13 cellular contexts compared by ENCODE assay signal in genomic region chr5:55923873-55924500, GRCh38.
DNase-seq lines count a peak whose midpoint lies in the region; ATAC-seq and TF ChIP-seq lines count a peak whose summit lies in the region.
"Had no signal": no experiment of that assay in that cellular context is flagged by ENCODE, and none has a peak within 500 bp of the region (broad histone marks: within the 10 kb centered on the region; RNA-seq: fewer than 3 reads in every experiment).

No MANE protein-coding gene starts in this region.

- no peak for TF ChIP-seq CTCF in Loucy (conservative IDR thresholded peaks at IDR 0.05; ENCODE audit: low read length)

- H3K27ac ChIP-seq in rectal smooth muscle tissue (ENCODE audit: low read depth, low read length): no peak overlapping the region
- H3K27ac ChIP-seq: ovary, vagina had no signal

- no peaks in the 10 kb centered on the region for H3K36me3 Mint-ChIP-seq in activated T-cell treated with anti-CD3 and anti-CD28 coated beads, Interleukin-2, amount 50 U/mL, for 4 hours (ENCODE audit: insufficient read depth)
- H3K36me3 Mint-ChIP-seq in dendritic cell treated with granulocyte-macrophage colony-stimulating factor and Interleukin-4, amounts not matched to agents 40 ng/mL and 50 ng/mL, for 4 days (ENCODE audit: low read depth): no peaks in the 10 kb centered on the region

- no peaks in the 10 kb centered on the region for H3K27me3 Mint-ChIP-seq in activated T-cell treated with anti-CD3 and anti-CD28 coated beads, Interleukin-2, amount 50 U/mL, for 4 hours (ENCODE audit: low read depth)
- peaks cover 13% of the 10 kb centered on the region for H3K27me3 Mint-ChIP-seq in dendritic cell treated with granulocyte-macrophage colony-stimulating factor and Interleukin-4, amounts not matched to agents 40 ng/mL and 50 ng/mL, for 4 days

- peak overlapping the region; percentile 60 for H3K4me2 ChIP-seq in Loucy (ENCODE audit: low read depth, low read length, poor library complexity, severe bottlenecking)

- H3K27me3 ChIP-seq in Loucy (ENCODE audit: insufficient read depth, low read length, poor library complexity, severe bottlenecking): no peaks in the 10 kb centered on the region
- no peaks in the 10 kb centered on the region for H3K27me3 ChIP-seq in rectal smooth muscle tissue (ENCODE audit: control insufficient read depth, insufficient read depth, low read length)
- H3K27me3 ChIP-seq: ovary, vagina had no signal

- H3K4me3 ChIP-seq in Loucy (ENCODE audit: low read length, poor library complexity, severe bottlenecking): peak overlapping the region; percentile 69
- peak overlapping the region; percentile 53 for H3K4me3 ChIP-seq in rectal smooth muscle tissue (ENCODE audit: low read length)
- H3K4me3 ChIP-seq: ovary had no signal

- peak overlapping the region; percentile 63; the same call in 1 of the 2 replicates for H2AFZ ChIP-seq in Loucy (ENCODE audit: low read length)

- H3F3A ChIP-seq in Loucy (ENCODE audit: low read depth): no peaks in the 10 kb centered on the region

- H3K9me3 ChIP-seq in Loucy (ENCODE audit: insufficient read depth, low read depth, low read length): no peaks in the 10 kb centered on the region
- H3K9me3 ChIP-seq: ovary, vagina had no signal

- no peak for DNase-seq in activated T-cell treated with anti-CD3 and anti-CD28 coated beads, Interleukin-2, amount 50 U/mL, for 4 hours
- DNase-seq in activated T-cell treated with anti-CD3 and anti-CD28 coated beads for 4 hours: no peak
- no peak for DNase-seq in NCI-H1417 (lab: John Stamatoyannopoulos, UW)
- DNase-seq: erythroblast, mammary epithelial cell, NCI-H510A, ovary had no signal

- H3K4me1 ChIP-seq in Loucy (ENCODE audit: insufficient read depth, low read length, poor library complexity, severe bottlenecking) (peaks cover 12% of the 10 kb centered on the region), rectal smooth muscle tissue (ENCODE audit: control insufficient read depth, insufficient read depth, low read length) (no peaks in the 10 kb centered on the region)
- H3K4me1 ChIP-seq: vagina had no signal

- H3K36me3 ChIP-seq in Loucy (ENCODE audit: insufficient read depth, low read length) (no peaks in the 10 kb centered on the region), rectal smooth muscle tissue (ENCODE audit: control insufficient read depth, insufficient read depth, low read length) (no peaks in the 10 kb centered on the region)
- H3K36me3 ChIP-seq: ovary, vagina had no signal

- peak overlapping the region; percentile 90 for H3K4me3 Mint-ChIP-seq in activated T-cell treated with anti-CD3 and anti-CD28 coated beads, Interleukin-2, amount 50 U/mL, for 4 hours
- H3K4me3 Mint-ChIP-seq in dendritic cell treated with granulocyte-macrophage colony-stimulating factor and Interleukin-4, amounts not matched to agents 40 ng/mL and 50 ng/mL, for 4 days: peak overlapping the region; percentile 85

- ATAC-seq in activated T-cell treated with anti-CD3 and anti-CD28 coated beads, Interleukin-2, amount 50 U/mL, for 4 hours: peak in 1 of 2 donors; percentile 19
- ATAC-seq in GM18861 (IDR thresholded peaks at IDR 0.05; ENCODE audit: unreplicated experiment) (no peak), GM18517 (IDR thresholded peaks at IDR 0.05; ENCODE audit: unreplicated experiment) (no peak)

- H3K79me2 ChIP-seq in Loucy (ENCODE audit: insufficient read depth, low read length): no peaks in the 10 kb centered on the region

- H3K9me3 Mint-ChIP-seq in activated T-cell treated with anti-CD3 and anti-CD28 coated beads, Interleukin-2, amount 50 U/mL, for 4 hours: no peaks in the 10 kb centered on the region
- no peaks in the 10 kb centered on the region for H3K9me3 Mint-ChIP-seq in dendritic cell treated with granulocyte-macrophage colony-stimulating factor and Interleukin-4, amounts not matched to agents 40 ng/mL and 50 ng/mL, for 4 days

- H3K9ac ChIP-seq in Loucy (ENCODE audit: low read depth, low read length, poor library complexity, severe bottlenecking) (no peak overlapping the region), rectal smooth muscle tissue (ENCODE audit: low read length) (no peak overlapping the region)

- H3K4me1 Mint-ChIP-seq in activated T-cell treated with anti-CD3 and anti-CD28 coated beads, Interleukin-2, amount 50 U/mL, for 4 hours (ENCODE audit: low read depth): peaks cover 14% of the 10 kb centered on the region
- H3K4me1 Mint-ChIP-seq in dendritic cell treated with granulocyte-macrophage colony-stimulating factor and Interleukin-4, amounts not matched to agents 40 ng/mL and 50 ng/mL, for 4 days (ENCODE audit: low read depth): peaks cover 29% of the 10 kb centered on the region

- no peaks in the 10 kb centered on the region for H4K20me1 ChIP-seq in Loucy (ENCODE audit: insufficient read depth, low read length, poor library complexity, severe bottlenecking)

- intact Hi-C loops in dendritic cell treated with granulocyte-macrophage colony-stimulating factor and Interleukin-4, amounts not matched to agents 40 ng/mL and 50 ng/mL, for 4 days (cut with micrococcal nuclease): no loop called here

- H3K9me2 ChIP-seq in Loucy (replicated peaks; ENCODE audit: low read depth, low read length): no peaks in the 10 kb centered on the region

- H3K27ac Mint-ChIP-seq in dendritic cell treated with granulocyte-macrophage colony-stimulating factor and Interleukin-4, amounts not matched to agents 40 ng/mL and 50 ng/mL, for 4 days: peak overlapping the region; percentile 93
